Comparison of ENCODE assay signal across 19 cellular contexts in the genomic region with DNA sequence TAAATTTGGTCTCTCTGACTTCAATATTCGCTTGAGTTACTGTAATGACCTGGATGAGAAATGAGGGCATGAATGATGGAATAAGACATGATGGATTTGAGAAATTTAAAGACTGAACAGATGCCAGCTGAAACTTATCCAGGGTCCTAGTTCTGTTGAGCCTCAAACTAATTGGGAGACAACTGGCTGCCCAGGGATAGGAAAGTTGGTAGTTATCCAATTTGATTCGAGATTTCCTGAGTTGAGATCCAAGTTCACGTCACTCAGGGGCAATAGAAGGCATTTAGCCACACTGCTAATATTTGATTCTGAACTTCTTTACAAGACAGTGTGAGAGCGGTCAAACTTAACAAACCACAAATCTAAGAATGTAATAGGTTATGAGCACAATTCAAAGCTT.
DNase-seq lines count a peak whose midpoint lies in the region; ATAC-seq and TF ChIP-seq lines count a peak whose summit lies in the region.
"Had no signal": no experiment of that assay in that cellular context is flagged by ENCODE, and none has a peak within 500 bp of the region (broad histone marks: within the 10 kb centered on the region; RNA-seq: fewer than 3 reads in every experiment).

No MANE protein-coding gene starts in this region.

- H3K9me3 ChIP-seq in SK-N-SH (no peaks in the 10 kb centered on the region), spleen (no peaks in the 10 kb centered on the region)
- H3K9me3 ChIP-seq: BLaER1 had no signal

- CTCF ChIA-PET in SK-N-SH (lab: Yijun Ruan, JAX) = interaction anchor here (1.0 kb wide), 1 partner anchor 89 kb away, joined by 3 read pairs; no protein-coding TSS in a partner anchor

- TF ChIP-seq POLR2A in spleen (IDR thresholded peaks at IDR 0.05) = no peak

- POLR2A ChIA-PET in SK-N-SH (lab: Yijun Ruan, JAX) = no interaction called here

- TF ChIP-seq RAD21 in SK-N-SH (IDR thresholded peaks at IDR 0.05; ENCODE audit: low read length) = no peak

- no peaks in the 10 kb centered on the region for H3K36me3 Mint-ChIP-seq in activated T-cell treated with anti-CD3 and anti-CD28 coated beads, Interleukin-2, amount 50 U/mL, for 72 hours (ENCODE audit: insufficient read depth in 2 of 2)
- H3K36me3 Mint-ChIP-seq: CD14-positive monocyte; CD4-positive, alpha-beta memory T cell had no signal

- no peak overlapping the region for H3K27ac ChIP-seq in SK-N-SH (ENCODE audit: low read depth in 2 of 2, low read length in 1 of 2)
- peak overlapping the region in 5 of 8 donors; percentile 32 to 70 (median 54) for H3K27ac ChIP-seq in spleen
- H3K27ac ChIP-seq: BLaER1 had no signal

- H3K79me2 ChIP-seq in SK-N-SH (ENCODE audit: insufficient read depth) = no peaks in the 10 kb centered on the region

- H3K4me1 ChIP-seq in SK-N-SH (ENCODE audit: control insufficient read depth in 1 of 2, insufficient read depth in 2 of 2, low read depth in 1 of 2, low read length in 1 of 2) = no peaks in the 10 kb centered on the region
- H3K4me1 ChIP-seq in spleen = no peaks in the 10 kb centered on the region
- H3K4me1 ChIP-seq: BLaER1 had no signal

- intact Hi-C loops in spleen (cut with DNase I; ENCODE audit: low total_unique reads) = no loop called here

- no peak overlapping the region for H3K9ac ChIP-seq in SK-N-SH
- H3K9ac ChIP-seq: BLaER1 had no signal

- H3K4me3 ChIP-seq in SK-N-SH (ENCODE audit: low read depth in 2 of 2, low read length in 1 of 2) (no peak overlapping the region), fibroblast of the aortic adventitia (ENCODE audit: low read depth, low read length) (no peak overlapping the region), spleen (no peak overlapping the region)
- H3K4me3 ChIP-seq: BLaER1, GM23338 had no signal

- H3K27ac Mint-ChIP-seq in activated T-cell treated with anti-CD3 and anti-CD28 coated beads, Interleukin-2, amount 50 U/mL, for 72 hours = no peak overlapping the region
- H3K27ac Mint-ChIP-seq: CD14-positive monocyte; CD4-positive, alpha-beta memory T cell; GM23338; HFFc6 had no signal

- ATAC-seq in SK-N-SH treated with all-trans-retinoic acid at 6 μM for 48 hours (no peak), HG02571 (IDR thresholded peaks at IDR 0.05; ENCODE audit: unreplicated experiment) (no peak)
- ATAC-seq in activated T-cell treated with anti-CD3 and anti-CD28 coated beads, Interleukin-2, amount 50 U/mL, for 72 hours (replicated peaks in 1 of 2) = no peak
- ATAC-seq: GM23338, HCT116 had no signal

- no peaks in the 10 kb centered on the region for H3K36me3 ChIP-seq in SK-N-SH (replicated peaks in 1 of 2; ENCODE audit: control insufficient read depth in 1 of 2, insufficient read depth in 2 of 2, low read length in 1 of 2)
- no peaks in the 10 kb centered on the region for H3K36me3 ChIP-seq in spleen
- H3K36me3 ChIP-seq: BLaER1 had no signal

- no peak overlapping the region for H2AFZ ChIP-seq in SK-N-SH (ENCODE audit: low read depth)
- H2AFZ ChIP-seq: GM23338 had no signal

- H4K20me1 ChIP-seq in SK-N-SH (ENCODE audit: insufficient read depth) = no peaks in the 10 kb centered on the region
- H4K20me1 ChIP-seq: BLaER1 had no signal

- H3K4me2 ChIP-seq in SK-N-SH = no peak overlapping the region
- H3K4me2 ChIP-seq: BLaER1, GM23338 had no signal

- H3F3A ChIP-seq in SK-N-SH (replicated peaks; ENCODE audit: insufficient read depth) = no peaks in the 10 kb centered on the region

- TF ChIP-seq EP300 in SK-N-SH (IDR thresholded peaks at IDR 0.05; ENCODE audit: borderline replicate concordance in 1 of 2, low read depth in 1 of 2, low read length in 1 of 2) = no peak

- 11% methylated on average over 4 of the region's 4 CpGs for WGBS in SK-N-SH (ENCODE audit: low lambda C conversion rate)
- 67 to 78% (median 69%) methylated on average over 4 of the region's 4 CpGs for WGBS in spleen, 5 donors

- no peak overlapping the region for H3K4me3 Mint-ChIP-seq in activated T-cell treated with anti-CD3 and anti-CD28 coated beads, Interleukin-2, amount 50 U/mL, for 72 hours
- H3K4me3 Mint-ChIP-seq: CD14-positive monocyte; CD4-positive, alpha-beta memory T cell; GM23338; HFFc6 had no signal

- no peak for TF ChIP-seq CTCF in SK-N-SH (IDR thresholded peaks at IDR 0.05)
- no peak for TF ChIP-seq CTCF in fibroblast of the aortic adventitia (IDR thresholded peaks at IDR 0.05; ENCODE audit: insufficient read depth, low read length)
- no peak for TF ChIP-seq CTCF in spleen (IDR thresholded peaks at IDR 0.05 in 8 of 11, conservative IDR thresholded peaks at IDR 0.05 in 3 of 11)

- no peaks in the 10 kb centered on the region for H3K9me3 Mint-ChIP-seq in activated T-cell treated with anti-CD3 and anti-CD28 coated beads, Interleukin-2, amount 50 U/mL, for 72 hours
- H3K9me3 Mint-ChIP-seq: CD14-positive monocyte; CD4-positive, alpha-beta memory T cell; GM23338; HFFc6 had no signal

- no peak for DNase-seq in SK-N-SH
- DNase-seq in NCI-H446 treated with DMSO at 0.1 percent for 48 hours (lab: John Stamatoyannopoulos, UW) = peak; percentile 23
- peak; percentile 73 for DNase-seq in fibroblast of the aortic adventitia (ENCODE audit: low read depth)
- no peak for DNase-seq in spleen
- no peak for DNase-seq in hypothalamus (lab: John Stamatoyannopoulos, UW)
- DNase-seq in activated T-cell treated with anti-CD3 and anti-CD28 coated beads, Interleukin-2, amount 50 U/mL, for 72 hours = no peak
- DNase-seq: 8988T; CD4-positive, alpha-beta memory T cell; DMS153; DMS79; GDM1; H7; HFFc6 had no signal

- peaks cover 46% of the 10 kb centered on the region for H3K27me3 Mint-ChIP-seq in activated T-cell treated with anti-CD3 and anti-CD28 coated beads, Interleukin-2, amount 50 U/mL, for 72 hours (ENCODE audit: low read depth)

- no peaks in the 10 kb centered on the region for H3K9me2 ChIP-seq in SK-N-SH

- H3K27me3 ChIP-seq in SK-N-SH (ENCODE audit: insufficient read depth) (no peaks in the 10 kb centered on the region), spleen (replicated peaks in 1 of 7) (no peaks in the 10 kb centered on the region)
- H3K27me3 ChIP-seq: BLaER1 had no signal

- H3K4me1 Mint-ChIP-seq in activated T-cell treated with anti-CD3 and anti-CD28 coated beads, Interleukin-2, amount 50 U/mL, for 72 hours (ENCODE audit: low read depth) = no peaks in the 10 kb centered on the region
- H3K4me1 Mint-ChIP-seq: CD14-positive monocyte; CD4-positive, alpha-beta memory T cell; GM23338 had no signal

TF ChIP-seq in SK-N-SH, 30 proteins besides CTCF, POLR2A, EP300 and RAD21:
- TF ChIP-seq RFX5 (IDR thresholded peaks at IDR 0.05; ENCODE audit: low read length) (no peak), ELF1 (IDR thresholded peaks at IDR 0.05) (no peak), PBX3 (IDR thresholded peaks at IDR 0.05) (0 out of 2 replicates have a peak, but pooled peaks have one; percentile 36), MXI1 (IDR thresholded peaks at IDR 0.05; ENCODE audit: low read depth, low read length) (no peak), TCF12 (IDR thresholded peaks at IDR 0.05) (peak; percentile 23; the same call in 1 of the 2 replicates), CHD2 (IDR thresholded peaks at IDR 0.05; ENCODE audit: low read length, partially characterized antibody) (no peak)

TF ChIP-seq in SK-N-SH treated with all-trans-retinoic acid at 6 μM for 48 hours, 23 proteins besides CTCF, POLR2A, EP300 and RAD21:
- no peak for TF ChIP-seq TOX (CRISPR knock-in tag; IDR thresholded peaks at IDR 0.05; ENCODE audit: borderline replicate concordance)

Comparison
In these comparisons a context has a peak if more than half of its experiments do, and no peak if none do; other contexts are left out.
1. DNase-seq: peak in NCI-H446 treated with DMSO at 0.1 percent for 48 hours (single experiment) and fibroblast of the aortic adventitia (single experiment); none in SK-N-SH (single experiment), spleen (single experiment), hypothalamus (0 of 51) and activated T-cell treated with anti-CD3 and anti-CD28 coated beads, Interleukin-2, amount 50 U/mL, for 72 hours (0 of 2).
2. H3K27ac ChIP-seq: peak in spleen (5 of 8); none in SK-N-SH (0 of 2).